Comparison of ENCODE assay signal across 2 cellular contexts in the genomic region with DNA sequence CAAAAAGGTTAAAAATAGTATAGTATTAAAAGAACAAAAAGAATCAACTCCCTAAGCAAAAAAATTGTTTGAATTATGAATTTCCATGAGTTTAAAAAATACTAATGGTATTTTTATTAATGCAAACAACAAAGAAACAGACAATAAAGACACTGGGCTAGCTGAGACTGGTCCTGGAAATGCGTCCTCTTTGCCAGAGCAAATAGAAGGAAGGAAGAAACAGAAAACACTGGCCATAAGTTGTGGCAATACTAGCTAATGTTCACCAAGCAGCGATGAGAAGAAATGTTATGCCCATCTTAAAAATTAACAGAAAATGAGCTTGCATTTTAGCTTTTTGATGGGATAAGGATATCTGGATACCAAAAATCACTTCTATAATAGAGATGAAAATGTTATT.
TF ChIP-seq lines count a peak whose summit lies in the region.

No MANE protein-coding gene starts in this region.

TF ChIP-seq in endothelial cell of umbilical vein, 7 proteins besides CTCF, POLR2A, EP300 and RAD21:
- TF ChIP-seq JUN (IDR thresholded peaks at IDR 0.05; ENCODE audit: borderline replicate concordance, insufficient read depth, insufficient read length, low read depth) = no peak
- no peak for TF ChIP-seq FOS (IDR thresholded peaks at IDR 0.05; ENCODE audit: borderline replicate concordance, insufficient read depth, low read length)
- TF ChIP-seq EZH2 (IDR thresholded peaks at IDR 0.05; ENCODE audit: borderline replicate concordance, low read depth, low read length, severe bottlenecking) = no peak
- TF ChIP-seq POLR2AphosphoS5 (IDR thresholded peaks at IDR 0.05; ENCODE audit: insufficient read depth, low read depth, low read length) = no peak
- TF ChIP-seq MYC (IDR thresholded peaks at IDR 0.05; ENCODE audit: low read depth, low read length) = no peak
- TF ChIP-seq, protein P1, sequence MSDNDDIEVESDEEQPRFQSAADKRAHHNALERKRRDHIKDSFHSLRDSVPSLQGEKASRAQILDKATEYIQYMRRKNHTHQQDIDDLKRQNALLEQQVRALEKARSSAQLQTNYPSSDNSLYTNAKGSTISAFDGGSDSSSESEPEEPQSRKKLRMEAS (IDR thresholded peaks at IDR 0.05; ENCODE audit: insufficient read depth, insufficient read length) = no peak
- no peak for TF ChIP-seq GATA2 (IDR thresholded peaks at IDR 0.05; ENCODE audit: insufficient read depth, insufficient read length, low read depth, low read length)
TF ChIP-seq in endothelial cell of umbilical vein: peak in this region for 0.

TF ChIP-seq in HEK293T, 16 proteins besides CTCF, POLR2A, EP300 and RAD21:
- TF ChIP-seq HDGF (IDR thresholded peaks at IDR 0.05; ENCODE audit: borderline replicate concordance) = no peak
- TF ChIP-seq BHLHE40 (IDR thresholded peaks at IDR 0.05; ENCODE audit: borderline replicate concordance) = no peak
- TF ChIP-seq FOXA1 (IDR thresholded peaks at IDR 0.05) = no peak
- TF ChIP-seq ELF4 (IDR thresholded peaks at IDR 0.05) = no peak
- TF ChIP-seq FOXM1 (IDR thresholded peaks at IDR 0.05; ENCODE audit: borderline replicate concordance) = no peak
- no peak for TF ChIP-seq ARNT (IDR thresholded peaks at IDR 0.05)
